1 cellular context compared by ENCODE assay signal in the genomic region with DNA sequence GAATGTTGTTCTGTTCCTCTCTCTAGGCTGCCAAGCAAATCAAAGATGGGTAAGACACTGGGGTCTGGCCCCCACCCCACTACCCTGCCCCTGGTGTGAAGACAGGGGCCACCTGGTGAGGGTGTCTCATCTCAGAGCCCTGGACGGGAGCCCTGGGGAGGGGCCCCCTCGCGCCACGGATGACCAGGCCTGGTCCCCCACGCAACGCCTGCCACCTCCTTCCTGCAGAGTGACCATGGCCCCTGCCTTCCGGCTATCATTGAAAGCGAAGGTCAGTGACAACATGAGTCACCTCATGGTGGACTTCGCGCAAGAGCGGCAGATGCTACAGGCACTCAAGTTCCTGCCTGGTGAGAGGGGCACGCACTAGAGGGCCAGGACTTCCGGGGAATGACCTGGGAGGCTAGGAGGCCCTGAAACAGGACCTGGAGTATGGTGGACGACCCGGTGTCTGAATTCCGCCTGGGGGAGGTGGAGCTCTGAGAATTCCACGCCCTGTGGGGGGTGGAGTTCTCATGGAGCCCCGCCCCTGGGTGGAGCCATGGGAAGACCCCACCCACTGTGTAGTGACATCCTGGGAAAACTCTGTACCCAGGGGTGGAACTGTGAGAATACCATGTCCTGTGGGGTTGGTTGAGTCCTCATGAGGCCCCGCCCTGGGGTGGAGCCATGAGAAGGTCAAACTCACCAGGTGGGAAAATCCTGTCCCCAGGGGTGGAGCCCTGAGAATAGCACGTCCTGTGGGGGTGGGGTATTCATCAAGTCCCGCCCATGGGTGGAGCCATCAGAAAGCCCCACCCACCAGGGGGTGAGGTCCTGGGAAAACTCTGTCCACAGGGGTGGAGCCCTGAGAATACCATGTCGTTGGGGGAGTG.
TF ChIP-seq lines count a peak whose summit lies in the region.

No MANE protein-coding gene starts in this region.

TF ChIP-seq in K562, 482 proteins besides CTCF, POLR2A, EP300 and RAD21 (continued from another document):
- TF ChIP-seq, protein P1, sequence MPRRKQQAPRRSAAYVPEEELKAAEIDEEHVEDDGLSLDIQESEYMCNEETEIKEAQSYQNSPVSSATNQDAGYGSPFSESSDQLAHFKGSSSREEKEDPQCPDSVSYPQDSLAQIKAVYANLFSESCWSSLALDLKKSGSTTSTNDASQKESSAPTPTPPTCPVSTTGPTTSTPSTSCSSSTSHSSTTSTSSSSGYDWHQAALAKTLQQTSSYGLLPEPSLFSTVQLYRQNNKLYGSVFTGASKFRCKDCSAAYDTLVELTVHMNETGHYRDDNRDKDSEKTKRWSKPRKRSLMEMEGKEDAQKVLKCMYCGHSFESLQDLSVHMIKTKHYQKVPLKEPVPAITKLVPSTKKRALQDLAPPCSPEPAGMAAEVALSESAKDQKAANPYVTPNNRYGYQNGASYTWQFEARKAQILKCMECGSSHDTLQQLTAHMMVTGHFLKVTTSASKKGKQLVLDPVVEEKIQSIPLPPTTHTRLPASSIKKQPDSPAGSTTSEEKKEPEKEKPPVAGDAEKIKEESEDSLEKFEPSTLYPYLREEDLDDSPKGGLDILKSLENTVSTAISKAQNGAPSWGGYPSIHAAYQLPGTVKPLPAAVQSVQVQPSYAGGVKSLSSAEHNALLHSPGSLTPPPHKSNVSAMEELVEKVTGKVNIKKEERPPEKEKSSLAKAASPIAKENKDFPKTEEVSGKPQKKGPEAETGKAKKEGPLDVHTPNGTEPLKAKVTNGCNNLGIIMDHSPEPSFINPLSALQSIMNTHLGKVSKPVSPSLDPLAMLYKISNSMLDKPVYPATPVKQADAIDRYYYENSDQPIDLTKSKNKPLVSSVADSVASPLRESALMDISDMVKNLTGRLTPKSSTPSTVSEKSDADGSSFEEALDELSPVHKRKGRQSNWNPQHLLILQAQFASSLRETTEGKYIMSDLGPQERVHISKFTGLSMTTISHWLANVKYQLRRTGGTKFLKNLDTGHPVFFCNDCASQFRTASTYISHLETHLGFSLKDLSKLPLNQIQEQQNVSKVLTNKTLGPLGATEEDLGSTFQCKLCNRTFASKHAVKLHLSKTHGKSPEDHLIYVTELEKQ (CRISPR knock-in tag; IDR thresholded peaks at IDR 0.05), result no peak
- TF ChIP-seq TBL1XR1 (IDR thresholded peaks at IDR 0.05; ENCODE audit: low read length in 2 of 2) (no peak), ZNF696 (CRISPR knock-in tag; conservative IDR thresholded peaks at IDR 0.05) (no peak), BCOR (IDR thresholded peaks at IDR 0.05) (no peak), ZNF384 (IDR thresholded peaks at IDR 0.05; ENCODE audit: low read depth, low read length) (no peak), ZNF263 (CRISPR knock-in tag; IDR thresholded peaks at IDR 0.05; ENCODE audit: borderline replicate concordance) (0 out of 2 replicates have a peak, but pooled peaks have one; percentile 82), ATF1 (CRISPR knock-in tag; IDR thresholded peaks at IDR 0.05) (no peak), ATF1 (tag; IDR thresholded peaks at IDR 0.05) (no peak; the same call in 1 of the 2 replicates), ZNF695 (CRISPR knock-in tag; IDR thresholded peaks at IDR 0.05) (no peak)
TF ChIP-seq in K562: peak in this region for 88.
